Comparison of ENCODE assay signal across 6 cellular contexts in genomic region chr12:15868186-15868585, GRCh38.
"Had no signal": no experiment of that assay in that cellular context is flagged by ENCODE, and none has a peak within 500 bp of the region (broad histone marks: within the 10 kb centered on the region; RNA-seq: fewer than 3 reads in every experiment).

No MANE protein-coding gene starts in this region.

- DNase-seq: GM23248, GOT3, H9, HCEC 1CT, IMR-90 had no signal

- H3K4me3 ChIP-seq: GM23248, K562 had no signal
